Comparison of ENCODE assay signal across 28 cellular contexts in genomic region chr15:52872036-52872818, GRCh38.
"Had no signal": no experiment of that assay in that cellular context is flagged by ENCODE, and none has a peak within 500 bp of the region (broad histone marks: within the 10 kb centered on the region; RNA-seq: fewer than 3 reads in every experiment).

No MANE protein-coding gene starts in this region.

- ATAC-seq: effector memory CD8-positive, alpha-beta T cell; esophagus mucosa; foreskin keratinocyte; gastrocnemius medialis; gastroesophageal sphincter; heart left ventricle; heart right ventricle had no signal

- H3K4me3 ChIP-seq: colonic mucosa, coronary artery, dorsolateral prefrontal cortex, esophagus muscularis mucosa, esophagus squamous epithelium, gastrocnemius medialis, gastroesophageal sphincter, heart left ventricle, heart right ventricle had no signal

- H3K9me3 Mint-ChIP-seq: effector memory CD8-positive, alpha-beta T cell; endodermal cell had no signal

- H3K9me3 ChIP-seq: colonic mucosa, esophagus muscularis mucosa, esophagus squamous epithelium, gastrocnemius medialis, gastroesophageal sphincter, heart left ventricle, heart right ventricle had no signal

- DNase-seq: colonic mucosa; cortex of kidney; dermis blood vessel endothelial cell; dorsolateral prefrontal cortex; effector CD4-positive, alpha-beta T cell; effector CD8-positive, alpha-beta T cell; effector memory CD4-positive, alpha-beta T cell; effector memory CD8-positive, alpha-beta T cell; endodermal cell; erythroblast; esophagus squamous epithelium; foreskin fibroblast; foreskin keratinocyte; foreskin melanocyte; gastrocnemius medialis; head of caudate nucleus; heart left ventricle; heart right ventricle had no signal

- H3K4me3 Mint-ChIP-seq: dendritic cell treated with granulocyte-macrophage colony-stimulating factor and Interleukin-4, amounts not matched to agents 40 ng/mL and 50 ng/mL, for 4 days; effector memory CD8-positive, alpha-beta T cell; endodermal cell had no signal

- H3K4me1 ChIP-seq: colonic mucosa, esophagus muscularis mucosa, esophagus squamous epithelium, foreskin keratinocyte, gastrocnemius medialis, gastroesophageal sphincter, heart left ventricle, heart right ventricle had no signal

- FAIRE-seq: colon, endometrium, endothelial cell of umbilical vein, frontal cortex had no signal

- H3K27me3 ChIP-seq: colonic mucosa, esophagus squamous epithelium, foreskin keratinocyte, gastrocnemius medialis had no signal

- H3K36me3 ChIP-seq: colonic mucosa, esophagus muscularis mucosa, esophagus squamous epithelium, gastrocnemius medialis, gastroesophageal sphincter, heart left ventricle, heart right ventricle had no signal

- H3K27ac ChIP-seq: colonic mucosa, coronary artery, dorsolateral prefrontal cortex, epithelial cell of prostate, esophagus muscularis mucosa, esophagus squamous epithelium, foreskin keratinocyte, gastrocnemius medialis, gastroesophageal sphincter, heart left ventricle, heart right ventricle had no signal

- H3K27ac Mint-ChIP-seq: dendritic cell treated with granulocyte-macrophage colony-stimulating factor and Interleukin-4, amounts not matched to agents 40 ng/mL and 50 ng/mL, for 4 days; effector memory CD8-positive, alpha-beta T cell; endodermal cell had no signal

- H3K27me3 Mint-ChIP-seq: dendritic cell treated with granulocyte-macrophage colony-stimulating factor and Interleukin-4, amounts not matched to agents 40 ng/mL and 50 ng/mL, for 4 days had no signal
